ENCODE assay signal across 20 cellular contexts in genomic region chr9:136218673-136219072, GRCh38. TPM values are rescaled to one million over a fixed set of nuclear protein-coding genes. Genes with fewer than 3 reads are reported as not detected.
DNase-seq lines count a peak whose midpoint lies in the region; ATAC-seq, FAIRE-seq and TF ChIP-seq lines count a peak whose summit lies in the region.
"Had no signal": no experiment of that assay in that cellular context is flagged by ENCODE, and none has a peak within 500 bp of the region (broad histone marks: within the 10 kb centered on the region; RNA-seq: fewer than 3 reads in every experiment).

No MANE protein-coding gene starts in this region.

- H3K23ac ChIP-seq in H9 (ENCODE audit: insufficient read length, low read depth, low read length) (no peak overlapping the region), H1 (ENCODE audit: insufficient read length) (no peak overlapping the region)

- POLR2A ChIA-PET in H1 (lab: Charles Lee; ENCODE audit: partially characterized antibody): interaction anchor here (1.3 to 4.5 kb wide), 3 partner anchors 14 to 99 kb away, joined by 3 to 17 read pairs (median 3); partner anchors contain the start of gene LHX3

- H2AFZ ChIP-seq in H9 (ENCODE audit: low read length): no peak overlapping the region
- no peak overlapping the region for H2AFZ ChIP-seq in H1 (ENCODE audit: low read length)

- no peak overlapping the region for H3K4ac ChIP-seq in H9 (ENCODE audit: low read depth, low read length)
- no peak overlapping the region for H3K4ac ChIP-seq in H1 (replicated peaks; ENCODE audit: insufficient read length, low read depth, low read length)

- peak; percentile 43 to 51 for TF ChIP-seq RAD21 in H1 (IDR thresholded peaks at IDR 0.05 in 1 of 2, conservative IDR thresholded peaks at IDR 0.05 in 1 of 2; ENCODE audit: low read depth in 2 of 2, low read length in 2 of 2)

- H3K9me3 ChIP-seq in BLaER1 treated with 17β-estradiol and CSF1 and Interleukin-3, amounts not matched to agents 10 nM and 100 nM (replicated peaks in 1 of 11): peaks cover 0 to 11% (median 8%) of the 10 kb centered on the region in 11 experiments; a peak in 10 of 22 replicates
- H3K9me3 ChIP-seq in H9 (ENCODE audit: control insufficient read depth, low read depth, low read length) (no peaks in the 10 kb centered on the region), H1 (ENCODE audit: insufficient read depth in 2 of 2, low read depth in 1 of 2, low read length in 1 of 2) (peaks cover 0 to 4% of the 10 kb centered on the region in 2 experiments; a peak in 1 of 4 replicates)
- H3K9me3 ChIP-seq: A549 had no signal

- H2AK5ac ChIP-seq in H9 (ENCODE audit: insufficient read length, low read length) (no peak overlapping the region), H1 (ENCODE audit: low read depth, low read length) (no peak overlapping the region)

- no peaks in the 10 kb centered on the region for H3K4me1 Mint-ChIP-seq in H9
- H3K4me1 Mint-ChIP-seq in progenitor cell of endocrine pancreas (ENCODE audit: low read depth): no peaks in the 10 kb centered on the region
- H3K4me1 Mint-ChIP-seq: CD14-positive monocyte had no signal

- H2BK5ac ChIP-seq in H9 (ENCODE audit: insufficient read length, low read length) (no peak overlapping the region), H1 (ENCODE audit: low read depth, low read length) (no peak overlapping the region)

- TF ChIP-seq CTCF in H9 (conservative IDR thresholded peaks at IDR 0.05): peak; percentile 22; the same call in 1 of the 3 replicates
- peak in 1 of 3 experiments; percentile 30; a peak in 1 of 4 replicates for TF ChIP-seq CTCF in H1 (IDR thresholded peaks at IDR 0.05; ENCODE audit: control extremely low read depth in 1 of 3, insufficient read depth in 1 of 3, low read depth in 1 of 3, low read length in 3 of 3)
- peak; percentile 11 for TF ChIP-seq CTCF in progenitor cell of endocrine pancreas (IDR thresholded peaks at IDR 0.05; ENCODE audit: unreplicated experiment)

- no peak for ATAC-seq in HG02870 (IDR thresholded peaks at IDR 0.05; ENCODE audit: unreplicated experiment)
- ATAC-seq: A549 had no signal

- peaks cover 0 to 51% (median 0%) of the 10 kb centered on the region in 11 experiments; a peak in 9 of 22 replicates for H3K27me3 ChIP-seq in BLaER1 treated with 17β-estradiol and CSF1 and Interleukin-3, amounts not matched to agents 10 nM and 100 nM
- H3K27me3 ChIP-seq in H9 (ENCODE audit: insufficient read depth, low read length): no peaks in the 10 kb centered on the region
- no peaks in the 10 kb centered on the region for H3K27me3 ChIP-seq in H1 (replicated peaks in 1 of 4; ENCODE audit: control insufficient read depth in 3 of 4, extremely low read depth in 1 of 4, insufficient read depth in 3 of 4, low read length in 3 of 4)

- H2BK12ac ChIP-seq in H9 (ENCODE audit: insufficient read length, low read depth, low read length) (no peak overlapping the region), H1 (ENCODE audit: low read depth, low read length) (no peak overlapping the region)

- H2BK20ac ChIP-seq in H9 (ENCODE audit: low read depth, low read length, poor library complexity, severe bottlenecking): no peak overlapping the region
- no peak overlapping the region for H2BK20ac ChIP-seq in H1 (ENCODE audit: low read length)

- DNase-seq in H9 (no peak), H1 (ENCODE audit: low read depth in 1 of 2, low spot score in 2 of 2) (no peak), progenitor cell of endocrine pancreas (ENCODE audit: low spot score, unreplicated experiment) (no peak), KG1 (lab: John Stamatoyannopoulos, UW) (no peak), NK-92 (lab: John Stamatoyannopoulos, UW; ENCODE audit: unreplicated experiment) (no peak)
- DNase-seq: CD8-positive, alpha-beta memory T cell; H7; NCI-H1048; NCI-H1417; NCI-H1694; NCI-H2029 treated with DMSO at 0.1 percent for 48 hours; NCI-H446 treated with DMSO at 0.1 percent for 48 hours; NCI-H526; NCI-H82 had no signal

- H3K36me3 ChIP-seq in BLaER1 treated with 17β-estradiol and CSF1 and Interleukin-3, amounts not matched to agents 10 nM and 100 nM: peaks cover 23 to 69% (median 59%) of the 10 kb centered on the region in 11 experiments
- peaks cover 0 to 18% (median 12%) of the 10 kb centered on the region in 4 experiments; a peak in 6 of 8 replicates for H3K36me3 ChIP-seq in H1 (ENCODE audit: control insufficient read depth in 2 of 4, insufficient read depth in 4 of 4, low read length in 3 of 4)

- H3K27ac Mint-ChIP-seq in H9 (peak overlapping the region in 1 of 3 experiments; percentile 50; a peak in 1 of 7 replicates), progenitor cell of endocrine pancreas (no peak overlapping the region)
- H3K27ac Mint-ChIP-seq: CD14-positive monocyte; CD8-positive, alpha-beta memory T cell had no signal

- H3K14ac ChIP-seq in H9 (ENCODE audit: insufficient read depth, low read length) (no peak overlapping the region), H1 (ENCODE audit: insufficient read length) (no peak overlapping the region)

- peak overlapping the region; percentile 48 to 98 (median 93) for H3K4me2 ChIP-seq in BLaER1 treated with 17β-estradiol and CSF1 and Interleukin-3, amounts not matched to agents 10 nM and 100 nM
- H3K4me2 ChIP-seq in H9 (ENCODE audit: insufficient read depth, insufficient read length, low read length) (no peak overlapping the region), H1 (ENCODE audit: insufficient read depth in 1 of 2, low read depth in 2 of 2, low read length in 2 of 2) (no peak overlapping the region)
- H3K4me2 ChIP-seq: A549 had no signal

- WGBS in H9 (ENCODE audit: extremely low coverage, insufficient read length, low lambda C conversion rate): no CpG with 5 or more reads among the region's 15 CpGs
- 95% methylated on average over 15 of the region's 15 CpGs; no CpG with 5 or more reads in 1 of the 2 experiments for WGBS in H1 (ENCODE audit: extremely low coverage in 1 of 2, insufficient coverage in 1 of 2, insufficient read length in 1 of 2, insufficient replicate concordance in 2 of 2, low coverage in 1 of 2, low lambda C conversion rate in 2 of 2, missing lambda C conversion rate in 1 of 2), 2 experiments

- H3K36me3 Mint-ChIP-seq in H9 (ENCODE audit: insufficient read depth in 1 of 3, low read depth in 3 of 3) (peaks cover 27 to 59% (median 40%) of the 10 kb centered on the region in 3 experiments), progenitor cell of endocrine pancreas (ENCODE audit: insufficient read depth) (peaks cover 23% of the 10 kb centered on the region)
- H3K36me3 Mint-ChIP-seq: IgD-negative memory B cell had no signal

- H4K91ac ChIP-seq in H9 (ENCODE audit: insufficient read length, low read depth, low read length): no peak overlapping the region
- H4K91ac ChIP-seq in H1 (replicated peaks; ENCODE audit: insufficient read length, low read length): no peak overlapping the region

- H3K4me3 ChIP-seq in BLaER1 treated with 17β-estradiol and CSF1 and Interleukin-3, amounts not matched to agents 10 nM and 100 nM: peak overlapping the region in 1 of 10 experiments; percentile 5; a peak in 1 of 20 replicates
- no peak overlapping the region for H3K4me3 ChIP-seq in H1 (ENCODE audit: extremely low read depth in 1 of 4, insufficient read depth in 2 of 4, low read depth in 3 of 4, low read length in 4 of 4)
- H3K4me3 ChIP-seq: A549 had no signal

- H2BK120ac ChIP-seq in H9 (ENCODE audit: low read depth, low read length, poor library complexity, severe bottlenecking): no peak overlapping the region
- no peak overlapping the region for H2BK120ac ChIP-seq in H1 (replicated peaks; ENCODE audit: low read depth, low read length)

- no peaks in the 10 kb centered on the region for H3K79me2 ChIP-seq in H9 (ENCODE audit: insufficient read depth, low read length)
- H3K79me2 ChIP-seq in H1 (ENCODE audit: control insufficient read depth in 1 of 2, insufficient read depth in 2 of 2, low read length in 2 of 2): peaks cover 0 to 13% of the 10 kb centered on the region in 2 experiments; a peak in 1 of 4 replicates

- H3K27me3 Mint-ChIP-seq in H9 (ENCODE audit: low read depth) (no peaks in the 10 kb centered on the region), progenitor cell of endocrine pancreas (no peaks in the 10 kb centered on the region)
- H3K27me3 Mint-ChIP-seq: CD8-positive, alpha-beta memory T cell; IgD-negative memory B cell had no signal

- CTCF ChIA-PET in H1 (lab: Charles Lee; ENCODE audit: partially characterized antibody): interaction anchor here (0.8 to 5.1 kb wide), 14 partner anchors 8 to 79 kb away, joined by 3 to 52 read pairs (median 4); no protein-coding TSS in a partner anchor

- peak overlapping the region in 1 of 11 experiments; percentile 27; a peak in 1 of 22 replicates for H3K27ac ChIP-seq in BLaER1 treated with 17β-estradiol and CSF1 and Interleukin-3, amounts not matched to agents 10 nM and 100 nM
- H3K27ac ChIP-seq in H9 (ENCODE audit: insufficient read length, low read depth, low read length) (no peak overlapping the region), H1 (ENCODE audit: low read depth, low read length) (no peak overlapping the region)
- H3K27ac ChIP-seq: A549 had no signal

- no peak overlapping the region for H3K18ac ChIP-seq in H9 (ENCODE audit: insufficient read length, low read depth, low read length)
- H3K18ac ChIP-seq in H1 (ENCODE audit: extremely low read depth, low read length): no peak overlapping the region

- H4K20me1 ChIP-seq in BLaER1 treated with 17β-estradiol and CSF1 and Interleukin-3, amounts not matched to agents 10 nM and 100 nM: peaks cover 21 to 100% (median 92%) of the 10 kb centered on the region in 11 experiments; a peak in 21 of 22 replicates
- H4K20me1 ChIP-seq in H9 (ENCODE audit: control insufficient read depth, insufficient read depth, insufficient read length): no peaks in the 10 kb centered on the region
- H4K20me1 ChIP-seq in H1 (replicated peaks in 1 of 2; ENCODE audit: control insufficient read depth in 1 of 2, insufficient read depth in 2 of 2, low read length in 2 of 2): peaks cover 7 to 21% of the 10 kb centered on the region in 2 experiments

- TF ChIP-seq POLR2A in H1 (IDR thresholded peaks at IDR 0.05; ENCODE audit: control extremely low read depth in 1 of 2, low read depth in 2 of 2, low read length in 2 of 2): no peak

- H2BK15ac ChIP-seq in H9 (ENCODE audit: low read depth, low read length) (no peak overlapping the region), H1 (ENCODE audit: low read length) (no peak overlapping the region)

- H4K5ac ChIP-seq in H9 (ENCODE audit: insufficient read length, low read depth, low read length) (no peak overlapping the region), H1 (ENCODE audit: insufficient read length, low read depth, low read length) (no peak overlapping the region)

- no peaks in the 10 kb centered on the region; a peak in 1 of 5 replicates for H3K9me3 Mint-ChIP-seq in H9
- no peaks in the 10 kb centered on the region for H3K9me3 Mint-ChIP-seq in progenitor cell of endocrine pancreas (ENCODE audit: low read depth)
- H3K9me3 Mint-ChIP-seq: CD8-positive, alpha-beta memory T cell; IgD-negative memory B cell had no signal

- no peak overlapping the region for H3T11ph ChIP-seq in H9 (ENCODE audit: low read length)

- no peak for FAIRE-seq in H1 (lab: Jason Lieb, UNC)
- FAIRE-seq: A549, GM19239 had no signal

- H3K56ac ChIP-seq in H9 (ENCODE audit: insufficient read length, low read depth, low read length) (no peak overlapping the region), H1 (replicated peaks; ENCODE audit: insufficient read length, low read depth, low read length) (no peak overlapping the region)

- H3K9ac ChIP-seq in BLaER1 treated with 17β-estradiol and CSF1 and Interleukin-3, amounts not matched to agents 10 nM and 100 nM: peak overlapping the region in 4 of 11 experiments; percentile 21 to 58 (median 44); a peak in 6 of 22 replicates
- H3K9ac ChIP-seq in H9 (ENCODE audit: extremely low read depth, insufficient read length, low read length): no peak overlapping the region
- H3K9ac ChIP-seq in H1 (replicated peaks in 1 of 4; ENCODE audit: extremely low read depth in 1 of 4, low read depth in 3 of 4, low read length in 3 of 4): no peak overlapping the region

- H3K79me1 ChIP-seq in H9 (ENCODE audit: insufficient read depth, low read depth, low read length, poor library complexity, severe bottlenecking) (no peaks in the 10 kb centered on the region), H1 (ENCODE audit: low read depth, low read length) (peaks cover 9% of the 10 kb centered on the region; the same call in 1 of the 2 replicates)

- H3K23me2 ChIP-seq in H9 (ENCODE audit: insufficient read length, low read depth, low read length, poor library complexity, severe bottlenecking) (no peaks in the 10 kb centered on the region), H1 (ENCODE audit: low read depth, low read length) (no peaks in the 10 kb centered on the region)

- no peak for TF ChIP-seq EP300 in H1 (IDR thresholded peaks at IDR 0.05; ENCODE audit: borderline replicate concordance in 1 of 2, low read depth in 2 of 2, low read length in 2 of 2)

- H3K4me3 Mint-ChIP-seq in H9 (no peak overlapping the region), progenitor cell of endocrine pancreas (ENCODE audit: low read depth) (no peak overlapping the region)
- H3K4me3 Mint-ChIP-seq: CD14-positive monocyte; CD8-positive, alpha-beta memory T cell had no signal

- peaks cover 40 to 93% (median 82%) of the 10 kb centered on the region in 10 experiments for H3K4me1 ChIP-seq in BLaER1 treated with 17β-estradiol and CSF1 and Interleukin-3, amounts not matched to agents 10 nM and 100 nM
- no peaks in the 10 kb centered on the region for H3K4me1 ChIP-seq in H9 (ENCODE audit: insufficient read depth, low read length)
- peaks cover 0 to 2% (median 0%) of the 10 kb centered on the region in 4 experiments; a peak in 2 of 7 replicates for H3K4me1 ChIP-seq in H1 (replicated peaks in 1 of 4; ENCODE audit: control insufficient read depth in 3 of 4, insufficient read depth in 4 of 4, low read length in 3 of 4)

- H4K8ac ChIP-seq in H9 (replicated peaks; ENCODE audit: insufficient read length, low read depth, low read length) (no peak overlapping the region), H1 (ENCODE audit: extremely low read depth, insufficient read depth, low read length) (0 out of 2 replicates have a peak overlapping the region, but pooled peaks have one; percentile 37)

RNA-seq across cellular contexts. Expression of gene LHX3, which starts 13.7 kb away (rescaled TPM):
- total RNA-seq in H9 (2021): not detected in 2 replicates
- not detected in 2 replicates for total RNA-seq in H1 (2021; fragmentation: NEBNext Ultra II Directional; extraction: Animal tissue kit (Norgen Biotek cat#: 25700))
- polyA plus RNA-seq in H1 (2011; rRNA removed): 0.02 and 0.03 TPM in 2 replicates
- polyA plus RNA-seq in H1 (2011; cell fraction: cytosol; rRNA removed): not detected
- 0.20 TPM for polyA plus RNA-seq in H1 (2011; cell fraction: nucleus; rRNA removed)
- polyA plus RNA-seq in H1 (2012, experiment 1 of 2): not detected in 4 replicates
- polyA plus RNA-seq in H1 (2012, experiment 2 of 2): not detected
- polyA plus RNA-seq in H1 (2013, experiment 1 of 2): not detected
- polyA plus RNA-seq in H1 (2013, experiment 2 of 2): 0.02 TPM
- polyA minus RNA-seq in H1 (2011; rRNA and poly(A)+ RNA removed): not detected in 2 replicates
- not detected for polyA minus RNA-seq in H1 (2011; cell fraction: cytosol; rRNA and poly(A)+ RNA removed)
- polyA minus RNA-seq in H1 (2011; cell fraction: nucleus; rRNA and poly(A)+ RNA removed): 0.30 TPM
- not detected in 2 replicates for total RNA-seq in progenitor cell of endocrine pancreas
- total RNA-seq: CD8-positive, alpha-beta memory T cell had no signal
- polyA plus RNA-seq: CD14-positive monocyte; CD8-positive, alpha-beta memory T cell; IgD-negative memory B cell had no signal

RNA-seq across cellular contexts. Expression of gene QSOX2, which starts 26.9 kb away (rescaled TPM):
- total RNA-seq in H9 (2021) (25.0 and 25.8 TPM in 2 replicates), progenitor cell of endocrine pancreas (24.0 and 24.1 TPM in 2 replicates)
- 27.5 and 28.6 TPM in 2 replicates for total RNA-seq in H1 (2021; fragmentation: NEBNext Ultra II Directional; extraction: Animal tissue kit (Norgen Biotek cat#: 25700))
- polyA plus RNA-seq in H1 (2011; rRNA removed): 18.0 and 21.8 TPM in 2 replicates
- polyA plus RNA-seq in H1 (2011; cell fraction: cytosol; rRNA removed): 20.4 TPM
- polyA plus RNA-seq in H1 (2011; cell fraction: nucleus; rRNA removed): 52.2 TPM
- polyA plus RNA-seq in H1 (2012, experiment 1 of 2): 18.2 to 24.6 TPM (median 21.8 TPM) in 4 replicates
- polyA plus RNA-seq in H1 (2012, experiment 2 of 2): 13.5 TPM
- polyA plus RNA-seq in H1 (2013, experiment 1 of 2): 27.3 TPM
- polyA plus RNA-seq in H1 (2013, experiment 2 of 2): 25.5 TPM
- polyA minus RNA-seq in H1 (2011; rRNA and poly(A)+ RNA removed): 17.0 and 19.8 TPM in 2 replicates
- 10.7 TPM for polyA minus RNA-seq in H1 (2011; cell fraction: cytosol; rRNA and poly(A)+ RNA removed)
- polyA minus RNA-seq in H1 (2011; cell fraction: nucleus; rRNA and poly(A)+ RNA removed): 13.1 TPM

Comparison
In these comparisons a context has a peak if more than half of its experiments do, and no peak if none do; other contexts are left out.
1. H3K4me2 ChIP-seq: peak in BLaER1 treated with 17β-estradiol and CSF1 and Interleukin-3, amounts not matched to agents 10 nM and 100 nM (11 of 11); none in H9 (single experiment) and H1 (0 of 2).